In the genomic region with DNA sequence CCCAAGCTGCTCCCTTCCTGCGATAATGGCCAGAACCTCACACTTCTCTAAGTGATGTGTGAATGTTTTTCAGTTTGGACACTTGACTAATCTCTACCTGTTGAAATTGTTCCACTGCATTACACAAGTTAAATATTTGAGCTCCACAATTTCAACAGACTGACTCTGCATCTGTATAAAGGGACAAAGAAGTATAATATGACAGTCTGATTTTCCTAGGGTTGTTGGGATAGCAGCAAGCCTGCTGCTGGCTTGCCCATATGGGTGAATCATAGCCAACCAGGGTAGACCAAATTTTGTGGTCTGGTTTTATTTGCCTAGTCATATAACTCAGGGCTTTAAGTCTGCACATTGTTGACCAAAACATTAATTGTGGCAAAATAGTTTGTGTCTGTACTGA, we compare ENCODE assay signal across 1 cellular context.
TF ChIP-seq lines count a peak whose summit lies in the region.

No MANE protein-coding gene starts in this region.

TF ChIP-seq in HepG2, 621 proteins besides CTCF, POLR2A, EP300 and RAD21 (continued from another document and continues in another):
- TF ChIP-seq, protein P1, sequence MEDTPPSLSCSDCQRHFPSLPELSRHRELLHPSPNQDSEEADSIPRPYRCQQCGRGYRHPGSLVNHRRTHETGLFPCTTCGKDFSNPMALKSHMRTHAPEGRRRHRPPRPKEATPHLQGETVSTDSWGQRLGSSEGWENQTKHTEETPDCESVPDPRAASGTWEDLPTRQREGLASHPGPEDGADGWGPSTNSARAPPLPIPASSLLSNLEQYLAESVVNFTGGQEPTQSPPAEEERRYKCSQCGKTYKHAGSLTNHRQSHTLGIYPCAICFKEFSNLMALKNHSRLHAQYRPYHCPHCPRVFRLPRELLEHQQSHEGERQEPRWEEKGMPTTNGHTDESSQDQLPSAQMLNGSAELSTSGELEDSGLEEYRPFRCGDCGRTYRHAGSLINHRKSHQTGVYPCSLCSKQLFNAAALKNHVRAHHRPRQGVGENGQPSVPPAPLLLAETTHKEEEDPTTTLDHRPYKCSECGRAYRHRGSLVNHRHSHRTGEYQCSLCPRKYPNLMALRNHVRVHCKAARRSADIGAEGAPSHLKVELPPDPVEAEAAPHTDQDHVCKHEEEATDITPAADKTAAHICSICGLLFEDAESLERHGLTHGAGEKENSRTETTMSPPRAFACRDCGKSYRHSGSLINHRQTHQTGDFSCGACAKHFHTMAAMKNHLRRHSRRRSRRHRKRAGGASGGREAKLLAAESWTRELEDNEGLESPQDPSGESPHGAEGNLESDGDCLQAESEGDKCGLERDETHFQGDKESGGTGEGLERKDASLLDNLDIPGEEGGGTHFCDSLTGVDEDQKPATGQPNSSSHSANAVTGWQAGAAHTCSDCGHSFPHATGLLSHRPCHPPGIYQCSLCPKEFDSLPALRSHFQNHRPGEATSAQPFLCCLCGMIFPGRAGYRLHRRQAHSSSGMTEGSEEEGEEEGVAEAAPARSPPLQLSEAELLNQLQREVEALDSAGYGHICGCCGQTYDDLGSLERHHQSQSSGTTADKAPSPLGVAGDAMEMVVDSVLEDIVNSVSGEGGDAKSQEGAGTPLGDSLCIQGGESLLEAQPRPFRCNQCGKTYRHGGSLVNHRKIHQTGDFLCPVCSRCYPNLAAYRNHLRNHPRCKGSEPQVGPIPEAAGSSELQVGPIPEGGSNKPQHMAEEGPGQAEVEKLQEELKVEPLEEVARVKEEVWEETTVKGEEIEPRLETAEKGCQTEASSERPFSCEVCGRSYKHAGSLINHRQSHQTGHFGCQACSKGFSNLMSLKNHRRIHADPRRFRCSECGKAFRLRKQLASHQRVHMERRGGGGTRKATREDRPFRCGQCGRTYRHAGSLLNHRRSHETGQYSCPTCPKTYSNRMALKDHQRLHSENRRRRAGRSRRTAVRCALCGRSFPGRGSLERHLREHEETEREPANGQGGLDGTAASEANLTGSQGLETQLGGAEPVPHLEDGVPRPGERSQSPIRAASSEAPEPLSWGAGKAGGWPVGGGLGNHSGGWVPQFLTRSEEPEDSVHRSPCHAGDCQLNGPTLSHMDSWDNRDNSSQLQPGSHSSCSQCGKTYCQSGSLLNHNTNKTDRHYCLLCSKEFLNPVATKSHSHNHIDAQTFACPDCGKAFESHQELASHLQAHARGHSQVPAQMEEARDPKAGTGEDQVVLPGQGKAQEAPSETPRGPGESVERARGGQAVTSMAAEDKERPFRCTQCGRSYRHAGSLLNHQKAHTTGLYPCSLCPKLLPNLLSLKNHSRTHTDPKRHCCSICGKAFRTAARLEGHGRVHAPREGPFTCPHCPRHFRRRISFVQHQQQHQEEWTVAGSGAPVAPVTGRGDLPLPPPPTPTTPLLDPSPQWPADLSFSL (CRISPR knock-in tag; IDR thresholded peaks at IDR 0.05), result no peak
- TF ChIP-seq, protein P2, sequence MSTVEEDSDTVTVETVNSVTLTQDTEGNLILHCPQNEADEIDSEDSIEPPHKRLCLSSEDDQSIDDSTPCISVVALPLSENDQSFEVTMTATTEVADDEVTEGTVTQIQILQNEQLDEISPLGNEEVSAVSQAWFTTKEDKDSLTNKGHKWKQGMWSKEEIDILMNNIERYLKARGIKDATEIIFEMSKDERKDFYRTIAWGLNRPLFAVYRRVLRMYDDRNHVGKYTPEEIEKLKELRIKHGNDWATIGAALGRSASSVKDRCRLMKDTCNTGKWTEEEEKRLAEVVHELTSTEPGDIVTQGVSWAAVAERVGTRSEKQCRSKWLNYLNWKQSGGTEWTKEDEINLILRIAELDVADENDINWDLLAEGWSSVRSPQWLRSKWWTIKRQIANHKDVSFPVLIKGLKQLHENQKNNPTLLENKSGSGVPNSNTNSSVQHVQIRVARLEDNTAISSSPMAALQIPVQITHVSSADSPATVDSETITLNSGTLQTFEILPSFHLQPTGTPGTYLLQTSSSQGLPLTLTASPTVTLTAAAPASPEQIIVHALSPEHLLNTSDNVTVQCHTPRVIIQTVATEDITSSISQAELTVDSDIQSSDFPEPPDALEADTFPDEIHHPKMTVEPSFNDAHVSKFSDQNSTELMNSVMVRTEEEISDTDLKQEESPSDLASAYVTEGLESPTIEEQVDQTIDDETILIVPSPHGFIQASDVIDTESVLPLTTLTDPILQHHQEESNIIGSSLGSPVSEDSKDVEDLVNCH (CRISPR knock-in tag; IDR thresholded peaks at IDR 0.05), result no peak
- TF ChIP-seq, protein P3, sequence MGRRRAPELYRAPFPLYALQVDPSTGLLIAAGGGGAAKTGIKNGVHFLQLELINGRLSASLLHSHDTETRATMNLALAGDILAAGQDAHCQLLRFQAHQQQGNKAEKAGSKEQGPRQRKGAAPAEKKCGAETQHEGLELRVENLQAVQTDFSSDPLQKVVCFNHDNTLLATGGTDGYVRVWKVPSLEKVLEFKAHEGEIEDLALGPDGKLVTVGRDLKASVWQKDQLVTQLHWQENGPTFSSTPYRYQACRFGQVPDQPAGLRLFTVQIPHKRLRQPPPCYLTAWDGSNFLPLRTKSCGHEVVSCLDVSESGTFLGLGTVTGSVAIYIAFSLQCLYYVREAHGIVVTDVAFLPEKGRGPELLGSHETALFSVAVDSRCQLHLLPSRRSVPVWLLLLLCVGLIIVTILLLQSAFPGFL (CRISPR knock-in tag; IDR thresholded peaks at IDR 0.05), result no peak
- TF ChIP-seq HDAC1 (CRISPR knock-in tag; IDR thresholded peaks at IDR 0.05) (peak; percentile 44; the same call in 1 of the 2 replicates), NR1H2 (CRISPR knock-in tag; IDR thresholded peaks at IDR 0.05; ENCODE audit: borderline replicate concordance, low read depth) (no peak), ZSCAN29 (CRISPR knock-in tag; conservative IDR thresholded peaks at IDR 0.05) (no peak), ZNF354B (CRISPR knock-in tag; IDR thresholded peaks at IDR 0.05) (no peak), ZSCAN9 (CRISPR knock-in tag; IDR thresholded peaks at IDR 0.05; ENCODE audit: borderline replicate concordance) (no peak), ZBTB20 (CRISPR knock-in tag; IDR thresholded peaks at IDR 0.05; ENCODE audit: borderline replicate concordance, low read depth) (no peak; the same call in 1 of the 2 replicates), ZNF615 (CRISPR knock-in tag; IDR thresholded peaks at IDR 0.05; ENCODE audit: borderline replicate concordance) (no peak), ZNF547 (CRISPR knock-in tag; IDR thresholded peaks at IDR 0.05) (no peak), SRSF1 (optimal IDR thresholded peaks at IDR 0.05; ENCODE audit: low read depth, low read length) (no peak), ZNF329 (CRISPR knock-in tag; IDR thresholded peaks at IDR 0.05; ENCODE audit: low read depth) (no peak), MTF1 (CRISPR knock-in tag; IDR thresholded peaks at IDR 0.05) (no peak), ZNF180 (CRISPR knock-in tag; IDR thresholded peaks at IDR 0.05; ENCODE audit: borderline replicate concordance, low read depth) (no peak), SMAD3 (CRISPR knock-in tag; IDR thresholded peaks at IDR 0.05) (peak; percentile 31; the same call in 1 of the 2 replicates), HMG20A (CRISPR knock-in tag; IDR thresholded peaks at IDR 0.05; ENCODE audit: borderline replicate concordance) (peak; percentile 63; the same call in 1 of the 2 replicates), CCDC6 (CRISPR knock-in tag; IDR thresholded peaks at IDR 0.05) (no peak), GATAD2A (CRISPR knock-in tag; IDR thresholded peaks at IDR 0.05) (peak; percentile 92), CREM (IDR thresholded peaks at IDR 0.05) (0 out of 2 replicates have a peak, but pooled peaks have one; percentile 31), CREM (CRISPR knock-in tag; IDR thresholded peaks at IDR 0.05) (no peak), PHB2 (IDR thresholded peaks at IDR 0.05; ENCODE audit: partially characterized antibody) (no peak), SOX6 (IDR thresholded peaks at IDR 0.05) (no peak), SOX6 (CRISPR knock-in tag; IDR thresholded peaks at IDR 0.05) (peak; percentile 66; the same call in 1 of the 2 replicates)
- TF ChIP-seq, protein P4, sequence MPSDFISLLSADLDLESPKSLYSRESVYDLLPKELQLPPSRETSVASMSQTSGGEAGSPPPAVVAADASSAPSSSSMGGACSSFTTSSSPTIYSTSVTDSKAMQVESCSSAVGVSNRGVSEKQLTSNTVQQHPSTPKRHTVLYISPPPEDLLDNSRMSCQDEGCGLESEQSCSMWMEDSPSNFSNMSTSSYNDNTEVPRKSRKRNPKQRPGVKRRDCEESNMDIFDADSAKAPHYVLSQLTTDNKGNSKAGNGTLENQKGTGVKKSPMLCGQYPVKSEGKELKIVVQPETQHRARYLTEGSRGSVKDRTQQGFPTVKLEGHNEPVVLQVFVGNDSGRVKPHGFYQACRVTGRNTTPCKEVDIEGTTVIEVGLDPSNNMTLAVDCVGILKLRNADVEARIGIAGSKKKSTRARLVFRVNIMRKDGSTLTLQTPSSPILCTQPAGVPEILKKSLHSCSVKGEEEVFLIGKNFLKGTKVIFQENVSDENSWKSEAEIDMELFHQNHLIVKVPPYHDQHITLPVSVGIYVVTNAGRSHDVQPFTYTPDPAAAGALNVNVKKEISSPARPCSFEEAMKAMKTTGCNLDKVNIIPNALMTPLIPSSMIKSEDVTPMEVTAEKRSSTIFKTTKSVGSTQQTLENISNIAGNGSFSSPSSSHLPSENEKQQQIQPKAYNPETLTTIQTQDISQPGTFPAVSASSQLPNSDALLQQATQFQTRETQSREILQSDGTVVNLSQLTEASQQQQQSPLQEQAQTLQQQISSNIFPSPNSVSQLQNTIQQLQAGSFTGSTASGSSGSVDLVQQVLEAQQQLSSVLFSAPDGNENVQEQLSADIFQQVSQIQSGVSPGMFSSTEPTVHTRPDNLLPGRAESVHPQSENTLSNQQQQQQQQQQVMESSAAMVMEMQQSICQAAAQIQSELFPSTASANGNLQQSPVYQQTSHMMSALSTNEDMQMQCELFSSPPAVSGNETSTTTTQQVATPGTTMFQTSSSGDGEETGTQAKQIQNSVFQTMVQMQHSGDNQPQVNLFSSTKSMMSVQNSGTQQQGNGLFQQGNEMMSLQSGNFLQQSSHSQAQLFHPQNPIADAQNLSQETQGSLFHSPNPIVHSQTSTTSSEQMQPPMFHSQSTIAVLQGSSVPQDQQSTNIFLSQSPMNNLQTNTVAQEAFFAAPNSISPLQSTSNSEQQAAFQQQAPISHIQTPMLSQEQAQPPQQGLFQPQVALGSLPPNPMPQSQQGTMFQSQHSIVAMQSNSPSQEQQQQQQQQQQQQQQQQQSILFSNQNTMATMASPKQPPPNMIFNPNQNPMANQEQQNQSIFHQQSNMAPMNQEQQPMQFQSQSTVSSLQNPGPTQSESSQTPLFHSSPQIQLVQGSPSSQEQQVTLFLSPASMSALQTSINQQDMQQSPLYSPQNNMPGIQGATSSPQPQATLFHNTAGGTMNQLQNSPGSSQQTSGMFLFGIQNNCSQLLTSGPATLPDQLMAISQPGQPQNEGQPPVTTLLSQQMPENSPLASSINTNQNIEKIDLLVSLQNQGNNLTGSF (CRISPR knock-in tag; IDR thresholded peaks at IDR 0.05), result no peak
- TF ChIP-seq, protein P5, sequence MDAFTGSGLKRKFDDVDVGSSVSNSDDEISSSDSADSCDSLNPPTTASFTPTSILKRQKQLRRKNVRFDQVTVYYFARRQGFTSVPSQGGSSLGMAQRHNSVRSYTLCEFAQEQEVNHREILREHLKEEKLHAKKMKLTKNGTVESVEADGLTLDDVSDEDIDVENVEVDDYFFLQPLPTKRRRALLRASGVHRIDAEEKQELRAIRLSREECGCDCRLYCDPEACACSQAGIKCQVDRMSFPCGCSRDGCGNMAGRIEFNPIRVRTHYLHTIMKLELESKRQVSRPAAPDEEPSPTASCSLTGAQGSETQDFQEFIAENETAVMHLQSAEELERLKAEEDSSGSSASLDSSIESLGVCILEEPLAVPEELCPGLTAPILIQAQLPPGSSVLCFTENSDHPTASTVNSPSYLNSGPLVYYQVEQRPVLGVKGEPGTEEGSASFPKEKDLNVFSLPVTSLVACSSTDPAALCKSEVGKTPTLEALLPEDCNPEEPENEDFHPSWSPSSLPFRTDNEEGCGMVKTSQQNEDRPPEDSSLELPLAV (CRISPR knock-in tag; conservative IDR thresholded peaks at IDR 0.05; ENCODE audit: low read depth), result no peak
- TF ChIP-seq, protein P6, sequence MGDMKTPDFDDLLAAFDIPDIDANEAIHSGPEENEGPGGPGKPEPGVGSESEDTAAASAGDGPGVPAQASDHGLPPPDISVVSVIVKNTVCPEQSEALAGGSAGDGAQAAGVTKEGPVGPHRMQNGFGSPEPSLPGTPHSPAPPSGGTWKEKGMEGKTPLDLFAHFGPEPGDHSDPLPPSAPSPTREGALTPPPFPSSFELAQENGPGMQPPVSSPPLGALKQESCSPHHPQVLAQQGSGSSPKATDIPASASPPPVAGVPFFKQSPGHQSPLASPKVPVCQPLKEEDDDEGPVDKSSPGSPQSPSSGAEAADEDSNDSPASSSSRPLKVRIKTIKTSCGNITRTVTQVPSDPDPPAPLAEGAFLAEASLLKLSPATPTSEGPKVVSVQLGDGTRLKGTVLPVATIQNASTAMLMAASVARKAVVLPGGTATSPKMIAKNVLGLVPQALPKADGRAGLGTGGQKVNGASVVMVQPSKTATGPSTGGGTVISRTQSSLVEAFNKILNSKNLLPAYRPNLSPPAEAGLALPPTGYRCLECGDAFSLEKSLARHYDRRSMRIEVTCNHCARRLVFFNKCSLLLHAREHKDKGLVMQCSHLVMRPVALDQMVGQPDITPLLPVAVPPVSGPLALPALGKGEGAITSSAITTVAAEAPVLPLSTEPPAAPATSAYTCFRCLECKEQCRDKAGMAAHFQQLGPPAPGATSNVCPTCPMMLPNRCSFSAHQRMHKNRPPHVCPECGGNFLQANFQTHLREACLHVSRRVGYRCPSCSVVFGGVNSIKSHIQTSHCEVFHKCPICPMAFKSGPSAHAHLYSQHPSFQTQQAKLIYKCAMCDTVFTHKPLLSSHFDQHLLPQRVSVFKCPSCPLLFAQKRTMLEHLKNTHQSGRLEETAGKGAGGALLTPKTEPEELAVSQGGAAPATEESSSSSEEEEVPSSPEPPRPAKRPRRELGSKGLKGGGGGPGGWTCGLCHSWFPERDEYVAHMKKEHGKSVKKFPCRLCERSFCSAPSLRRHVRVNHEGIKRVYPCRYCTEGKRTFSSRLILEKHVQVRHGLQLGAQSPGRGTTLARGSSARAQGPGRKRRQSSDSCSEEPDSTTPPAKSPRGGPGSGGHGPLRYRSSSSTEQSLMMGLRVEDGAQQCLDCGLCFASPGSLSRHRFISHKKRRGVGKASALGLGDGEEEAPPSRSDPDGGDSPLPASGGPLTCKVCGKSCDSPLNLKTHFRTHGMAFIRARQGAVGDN (CRISPR knock-in tag; IDR thresholded peaks at IDR 0.05), result no peak
- TF ChIP-seq, protein P7, sequence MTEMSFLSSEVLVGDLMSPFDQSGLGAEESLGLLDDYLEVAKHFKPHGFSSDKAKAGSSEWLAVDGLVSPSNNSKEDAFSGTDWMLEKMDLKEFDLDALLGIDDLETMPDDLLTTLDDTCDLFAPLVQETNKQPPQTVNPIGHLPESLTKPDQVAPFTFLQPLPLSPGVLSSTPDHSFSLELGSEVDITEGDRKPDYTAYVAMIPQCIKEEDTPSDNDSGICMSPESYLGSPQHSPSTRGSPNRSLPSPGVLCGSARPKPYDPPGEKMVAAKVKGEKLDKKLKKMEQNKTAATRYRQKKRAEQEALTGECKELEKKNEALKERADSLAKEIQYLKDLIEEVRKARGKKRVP (CRISPR knock-in tag; IDR thresholded peaks at IDR 0.05), result peak in 1 of 2 experiments; percentile 95; a peak in 2 of 4 replicates
- TF ChIP-seq, protein P8, sequence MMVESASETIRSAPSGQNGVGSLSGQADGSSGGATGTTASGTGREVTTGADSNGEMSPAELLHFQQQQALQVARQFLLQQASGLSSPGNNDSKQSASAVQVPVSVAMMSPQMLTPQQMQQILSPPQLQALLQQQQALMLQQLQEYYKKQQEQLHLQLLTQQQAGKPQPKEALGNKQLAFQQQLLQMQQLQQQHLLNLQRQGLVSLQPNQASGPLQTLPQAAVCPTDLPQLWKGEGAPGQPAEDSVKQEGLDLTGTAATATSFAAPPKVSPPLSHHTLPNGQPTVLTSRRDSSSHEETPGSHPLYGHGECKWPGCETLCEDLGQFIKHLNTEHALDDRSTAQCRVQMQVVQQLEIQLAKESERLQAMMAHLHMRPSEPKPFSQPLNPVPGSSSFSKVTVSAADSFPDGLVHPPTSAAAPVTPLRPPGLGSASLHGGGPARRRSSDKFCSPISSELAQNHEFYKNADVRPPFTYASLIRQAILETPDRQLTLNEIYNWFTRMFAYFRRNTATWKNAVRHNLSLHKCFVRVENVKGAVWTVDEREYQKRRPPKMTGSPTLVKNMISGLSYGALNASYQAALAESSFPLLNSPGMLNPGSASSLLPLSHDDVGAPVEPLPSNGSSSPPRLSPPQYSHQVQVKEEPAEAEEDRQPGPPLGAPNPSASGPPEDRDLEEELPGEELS (CRISPR knock-in tag; IDR thresholded peaks at IDR 0.05), result peak; percentile 55
